16 cellular contexts compared by ENCODE assay signal in genomic region chr6:152272486-152272885, GRCh38.
DNase-seq lines count a peak whose midpoint lies in the region; ATAC-seq, FAIRE-seq and TF ChIP-seq lines count a peak whose summit lies in the region.
"Had no signal": no experiment of that assay in that cellular context is flagged by ENCODE, and none has a peak within 500 bp of the region (broad histone marks: within the 10 kb centered on the region; RNA-seq: fewer than 3 reads in every experiment).

No MANE protein-coding gene starts in this region.

- H2AFZ ChIP-seq in mammary epithelial cell (ENCODE audit: low read depth, low read length) = peak overlapping the region; percentile 13
- H2AFZ ChIP-seq in keratinocyte (ENCODE audit: control insufficient read depth, low read length) = no peak overlapping the region

- H4K20me1 ChIP-seq in mammary epithelial cell (ENCODE audit: insufficient read depth, low read length) (no peaks in the 10 kb centered on the region), keratinocyte (ENCODE audit: control insufficient read depth, extremely low read depth, insufficient read depth, low read length) (no peaks in the 10 kb centered on the region)

- TF ChIP-seq POLR2A in spleen (IDR thresholded peaks at IDR 0.05) = no peak

- BruUV-seq in mammary epithelial cell (replicated peaks; lab: Mats Ljungman, UMichigan) = no TSS peak

- no peak overlapping the region for H3K4me3 ChIP-seq in mammary epithelial cell (replicated peaks in 1 of 3; ENCODE audit: insufficient read depth in 1 of 3, low read depth in 2 of 3, low read length in 3 of 3)
- peak overlapping the region in 1 of 3 experiments; percentile 13 for H3K4me3 ChIP-seq in keratinocyte (ENCODE audit: control insufficient read depth in 2 of 3, extremely low read depth in 1 of 3, insufficient read depth in 2 of 3, low read depth in 1 of 3, low read length in 3 of 3)
- no peak overlapping the region for H3K4me3 ChIP-seq in spleen
- H3K4me3 ChIP-seq: lung, pancreas had no signal

- intact Hi-C loops in mammary epithelial cell (cut with micrococcal nuclease) (no loop called here), spleen (cut with DNase I; ENCODE audit: low total_unique reads) (loop anchor here (10.0 kb wide), 1 partner anchor 598 kb away; no protein-coding TSS in a partner anchor)

- no peak for TF ChIP-seq CTCF in mammary epithelial cell (conservative IDR thresholded peaks at IDR 0.05 in 1 of 2, IDR thresholded peaks at IDR 0.05 in 1 of 2; ENCODE audit: extremely low read depth in 1 of 2, insufficient read depth in 1 of 2, low read depth in 1 of 2, low read length in 2 of 2)
- no peak for TF ChIP-seq CTCF in keratinocyte (optimal IDR thresholded peaks at IDR 0.05 in 1 of 3, IDR thresholded peaks at IDR 0.05 in 1 of 3, conservative IDR thresholded peaks at IDR 0.05 in 1 of 3; ENCODE audit: extremely low read depth in 1 of 3, insufficient read depth in 2 of 3, low read length in 3 of 3)
- no peak for TF ChIP-seq CTCF in spleen (IDR thresholded peaks at IDR 0.05 in 8 of 11, conservative IDR thresholded peaks at IDR 0.05 in 3 of 11)

- H3K36me3 ChIP-seq in mammary epithelial cell (ENCODE audit: insufficient read depth, low read length) (no peaks in the 10 kb centered on the region), keratinocyte (ENCODE audit: control insufficient read depth in 2 of 2, extremely low read depth in 1 of 2, insufficient read depth in 2 of 2, low read length in 2 of 2) (no peaks in the 10 kb centered on the region), spleen (peaks cover 6 to 100% (median 60%) of the 10 kb centered on the region in 6 donors)

- H3K9me3 ChIP-seq in mammary epithelial cell (replicated peaks; ENCODE audit: insufficient read depth, low read length) = no peaks in the 10 kb centered on the region
- no peaks in the 10 kb centered on the region for H3K9me3 ChIP-seq in keratinocyte (ENCODE audit: control insufficient read depth, low read depth, low read length)
- H3K9me3 ChIP-seq in spleen = no peaks in the 10 kb centered on the region
- H3K9me3 ChIP-seq: pancreas had no signal

- no peaks in the 10 kb centered on the region for H3K9me1 ChIP-seq in keratinocyte (ENCODE audit: control insufficient read depth, extremely low read depth, insufficient read depth, low read length)

- 0% methylated on average over 1 of the region's 1 CpG for WGBS in mammary epithelial cell (ENCODE audit: low coverage, missing lambda C conversion rate)
- whole genome bisulfite sequencing in spleen, 5 donors = 85 to 92% (median 87%) methylated on average over 1 of the region's 1 CpG

- in situ Hi-C loops in mammary epithelial cell (cut with MboI; ENCODE audit: low sequenced_read_pairs in 2 of 2) = loop anchor here (25.0 kb wide), 3 partner anchors 585 to 860 kb away; no protein-coding TSS in a partner anchor

- no peak for ATAC-seq in HG03108 (IDR thresholded peaks at IDR 0.05; ENCODE audit: unreplicated experiment)
- no peak for ATAC-seq in HG03342 (IDR thresholded peaks at IDR 0.05; ENCODE audit: unreplicated experiment)

- H3K4me1 ChIP-seq in mammary epithelial cell (ENCODE audit: insufficient read depth, low read length) (peaks cover 38% of the 10 kb centered on the region), keratinocyte (ENCODE audit: control insufficient read depth, extremely low read depth, insufficient read depth, low read length) (peaks cover 41% of the 10 kb centered on the region), spleen (peaks cover 0 to 30% (median 17%) of the 10 kb centered on the region in 6 donors)

- dilution Hi-C loops in mammary epithelial cell (cut with HindIII; ENCODE audit: low sequenced_read_pairs) (no loop called here), keratinocyte (cut with MboI; ENCODE audit: extremely low pct_ligation_motif_present, low sequenced_read_pairs) (no loop called here)

- H3K4me2 ChIP-seq in mammary epithelial cell (ENCODE audit: insufficient read depth, low read depth, low read length) = peak overlapping the region; percentile 44
- H3K4me2 ChIP-seq in keratinocyte (ENCODE audit: control insufficient read depth, extremely low read depth, insufficient read depth, low read depth, low read length) = peak overlapping the region; percentile 62

- H3K9ac ChIP-seq in mammary epithelial cell (ENCODE audit: insufficient read depth, low read length) (peak overlapping the region; percentile 36), keratinocyte (ENCODE audit: control insufficient read depth, extremely low read depth, insufficient read depth, low read length) (no peak overlapping the region)

- H3K79me2 ChIP-seq in mammary epithelial cell (ENCODE audit: insufficient read depth, low read length) (no peaks in the 10 kb centered on the region), keratinocyte (ENCODE audit: control insufficient read depth, insufficient read depth, low read length) (no peaks in the 10 kb centered on the region)

- DNase-seq in LoVo (ENCODE audit: low spot score) (peak; percentile 3), mammary epithelial cell (peak; percentile 23), keratinocyte (ENCODE audit: low read depth, low spot score) (no peak), spleen (no peak), AG08396 (ENCODE audit: low spot score) (no peak), COLO668 (lab: John Stamatoyannopoulos, UW; ENCODE audit: unreplicated experiment) (no peak)
- DNase-seq: activated effector memory CD4-positive, alpha-beta T cell treated with Interleukin-2 at 50 U/mL for 16 hours; hippocampal formation; NCI-H1436; NCI-H510A; pancreas had no signal

- CTCF ChIA-PET in mammary epithelial cell (lab: Charles Lee; ENCODE audit: low non-redundant PET) = interaction anchor here (0.5 kb wide), 1 partner anchor 16 kb away, joined by 5 read pairs; no protein-coding TSS in a partner anchor

- peak; percentile 32 for FAIRE-seq in keratinocyte (lab: Jason Lieb, UNC)

- H3K27me3 ChIP-seq in mammary epithelial cell (ENCODE audit: insufficient read depth, low read length) = no peaks in the 10 kb centered on the region
- no peaks in the 10 kb centered on the region for H3K27me3 ChIP-seq in keratinocyte (ENCODE audit: control insufficient read depth, extremely low read depth, insufficient read depth, low read length)
- no peaks in the 10 kb centered on the region for H3K27me3 ChIP-seq in spleen (replicated peaks in 1 of 7)
- H3K27me3 ChIP-seq: brain microvascular endothelial cell, pancreas had no signal

- peak overlapping the region; percentile 73 for H3K27ac ChIP-seq in mammary epithelial cell (ENCODE audit: insufficient read depth, low read depth, low read length)
- H3K27ac ChIP-seq in keratinocyte (ENCODE audit: control insufficient read depth, insufficient read depth, low read length) = peak overlapping the region; percentile 50
- peak overlapping the region in 6 of 8 donors; percentile 44 to 74 (median 67) for H3K27ac ChIP-seq in spleen
- H3K27ac ChIP-seq: RWPE1 had no signal

Comparison
In these comparisons a context has a peak if more than half of its experiments do, and no peak if none do; other contexts are left out.
1. DNase-seq: peak in LoVo (single experiment) and mammary epithelial cell (single experiment); none in keratinocyte (single experiment), spleen (single experiment), AG08396 (single experiment) and COLO668 (single experiment).
2. Peak in every context shown above with its lines, with median percentiles within 50 percentile points of each other: H3K27ac ChIP-seq.